ENCODE assay signal across 8 cellular contexts in genomic region chr19:34336781-34337271, GRCh38. TPM values are rescaled to one million over a fixed set of nuclear protein-coding genes. Genes with fewer than 3 reads are reported as not detected.
DNase-seq lines count a peak whose midpoint lies in the region; ATAC-seq and TF ChIP-seq lines count a peak whose summit lies in the region.

No MANE protein-coding gene starts in this region.

- no peak overlapping the region for H3K27ac ChIP-seq in lower lobe of right lung

- H3K4me3 Mint-ChIP-seq in brain = no peak overlapping the region

- peak overlapping the region in 3 of 5 experiments; percentile 7 to 22 (median 15) for H3K27ac Mint-ChIP-seq in brain

- TF ChIP-seq CTCF in AG10803 (conservative IDR thresholded peaks at IDR 0.05; ENCODE audit: low read length) (peak; percentile 75), GM12865 (IDR thresholded peaks at IDR 0.05; ENCODE audit: insufficient read depth, low read depth, low read length, missing control alignments) (peak; percentile 50), brain (conservative IDR thresholded peaks at IDR 0.05) (peak; percentile 68 to 84), lower lobe of right lung (IDR thresholded peaks at IDR 0.05) (peak; percentile 66)

- H3K27me3 Mint-ChIP-seq in brain = no peaks in the 10 kb centered on the region

- peaks cover 55% of the 10 kb centered on the region for H3K36me3 Mint-ChIP-seq in brain

- intact Hi-C loops in lower lobe of right lung (cut with DNase I) = no loop called here

- H3K4me1 ChIP-seq in lower lobe of right lung = peaks cover 5% of the 10 kb centered on the region

- H3K4me1 Mint-ChIP-seq in brain = no peaks in the 10 kb centered on the region

- ATAC-seq in lower lobe of right lung (peak; percentile 15 to 43), HG02678 (IDR thresholded peaks at IDR 0.05; ENCODE audit: unreplicated experiment) (no peak)

- H3K4me3 ChIP-seq in AG10803 (ENCODE audit: low read length) (no peak overlapping the region), GM12865 (ENCODE audit: low read depth, low read length) (no peak overlapping the region), lower lobe of right lung (no peak overlapping the region)

- no peaks in the 10 kb centered on the region for H3K27me3 ChIP-seq in lower lobe of right lung (ENCODE audit: low read depth)

- DNase-seq in AG10803 (ENCODE audit: low read depth) = peak; percentile 43
- DNase-seq in GM12865 (ENCODE audit: low read depth) = peak; percentile 64
- DNase-seq in OCI-M1 (lab: John Stamatoyannopoulos, UW) = peak; percentile 56
- no peak for DNase-seq in lower lobe of right lung
- DNase-seq in retina = no peak
- no peak for DNase-seq in ecto neural progenitor cell (ENCODE audit: low spot score)

- H3K36me3 ChIP-seq in lower lobe of right lung = peaks cover 81% of the 10 kb centered on the region

- no peaks in the 10 kb centered on the region for H3K9me3 ChIP-seq in lower lobe of right lung

- H3K9me3 Mint-ChIP-seq in brain = no peaks in the 10 kb centered on the region

RNA-seq across cellular contexts. Expression of gene GPI, which starts 28.2 kb away (rescaled TPM):
- 326 TPM for polyA plus RNA-seq in brain (ENCODE audit: insufficient read depth, low read depth, low replicate concordance)
- 136 TPM for total RNA-seq in lower lobe of right lung

Comparison
In these comparisons a context has a peak if more than half of its experiments do, and no peak if none do; other contexts are left out.
1. DNase-seq: peak in AG10803 (single experiment), GM12865 (single experiment) and OCI-M1 (single experiment); none in lower lobe of right lung (single experiment), retina (single experiment) and ecto neural progenitor cell (single experiment).
2. Peak in every context shown above with its lines, with median percentiles within 50 percentile points of each other: CTCF ChIP-seq.